20 cellular contexts compared by ENCODE assay signal in genomic region chr11:73345481-73346147, GRCh38. TPM values are rescaled to one million over a fixed set of nuclear protein-coding genes. Genes with fewer than 3 reads are reported as not detected.
"Had no signal": no experiment of that assay in that cellular context is flagged by ENCODE, and none has a peak within 500 bp of the region (broad histone marks: within the 10 kb centered on the region; RNA-seq: fewer than 3 reads in every experiment).

No MANE protein-coding gene starts in this region.

- FAIRE-seq: frontal cortex had no signal

- H3K4me3 ChIP-seq: body of pancreas, lower lobe of right lung, suprapubic skin, upper lobe of left lung had no signal

- H3K4me3 Mint-ChIP-seq: activated CD4-positive, alpha-beta memory T cell treated with anti-CD3 and anti-CD28 coated beads, Interleukin-2, amount 10 ng/mL, durations not matched to agents 7 days and 5 days; central memory CD8-positive, alpha-beta T cell had no signal

- H3K27me3 ChIP-seq: body of pancreas, upper lobe of left lung had no signal

- DNase-seq: activated CD4-positive, alpha-beta memory T cell treated with anti-CD3 and anti-CD28 coated beads, Interleukin-2, amount 10 ng/mL, durations not matched to agents 7 days and 5 days; activated CD4-positive, alpha-beta T cell treated with anti-CD3 and anti-CD28 coated beads for 4 hours; activated CD8-positive, alpha-beta memory T cell treated with anti-CD3 and anti-CD28 coated beads, Interleukin-2, amount 50 U/mL, for 4 hours; activated gamma-delta T cell; activated T-cell treated with anti-CD3 and anti-CD28 coated beads, Interleukin-2, amount 50 U/mL, for 48 hours; body of pancreas; dermis blood vessel endothelial cell; left cardiac atrium; lower lobe of right lung; midbrain; retina; stimulated activated CD4-positive, alpha-beta T cell treated with anti-CD3 and anti-CD28 coated beads, Interleukin-2, amount 100 ng/mL, for 48 hours; stimulated activated naive CD4-positive, alpha-beta T cell; upper lobe of left lung had no signal

- H3K4me1 Mint-ChIP-seq: central memory CD8-positive, alpha-beta T cell had no signal

- H3K27ac ChIP-seq: body of pancreas, epithelial cell of prostate, lower lobe of right lung, suprapubic skin, upper lobe of left lung had no signal

- ATAC-seq: activated naive CD4-positive, alpha-beta T cell treated with anti-CD3 and anti-CD28 coated beads, Interleukin-2, amount 50 U/mL, for 72 hours; body of pancreas; left cardiac atrium; lower lobe of right lung had no signal

- H3K9me3 Mint-ChIP-seq: activated CD4-positive, alpha-beta memory T cell treated with anti-CD3 and anti-CD28 coated beads, Interleukin-2, amount 10 ng/mL, durations not matched to agents 7 days and 5 days; activated naive CD4-positive, alpha-beta T cell treated with anti-CD3 and anti-CD28 coated beads, Interleukin-2, amount 50 U/mL, for 72 hours; central memory CD8-positive, alpha-beta T cell had no signal

- H3K9me3 ChIP-seq: body of pancreas, lower lobe of right lung, suprapubic skin, upper lobe of left lung had no signal

- H3K36me3 Mint-ChIP-seq: activated naive CD4-positive, alpha-beta T cell treated with anti-CD3 and anti-CD28 coated beads, Interleukin-2, amount 50 U/mL, for 72 hours had no signal

- H3K27ac Mint-ChIP-seq: activated CD4-positive, alpha-beta memory T cell treated with anti-CD3 and anti-CD28 coated beads, Interleukin-2, amount 10 ng/mL, durations not matched to agents 7 days and 5 days had no signal

RNA-seq across cellular contexts. Expression of gene ARHGEF17, which starts 37.5 kb away (rescaled TPM):
- total RNA-seq: T-helper 1 cell treated with Interleukin-12 subunit alpha and Interleukin-12 subunit beta and Interleukin-4 antibody, amounts not matched to agents 30 ng/mL and 1 ng/mL, for 36 hours had no signal
